26 cellular contexts compared by ENCODE assay signal in genomic region chr5:42309865-42310264, GRCh38.
DNase-seq lines count a peak whose midpoint lies in the region; ATAC-seq, FAIRE-seq and TF ChIP-seq lines count a peak whose summit lies in the region.
"Had no signal": no experiment of that assay in that cellular context is flagged by ENCODE, and none has a peak within 500 bp of the region (broad histone marks: within the 10 kb centered on the region; RNA-seq: fewer than 3 reads in every experiment).

No MANE protein-coding gene starts in this region.

- FAIRE-seq in GM12892 (lab: Jason Lieb, UNC): no peak
- FAIRE-seq: A204.1, D721Med, GM12878, GM18507, H1 had no signal

- intact Hi-C loops in MCF 10A (cut with micrococcal nuclease): no loop called here
- intact Hi-C loops in breast epithelium (cut with DNase I; ENCODE audit: low total_unique reads): no loop called here
- intact Hi-C loops in left ventricle myocardium superior (cut with micrococcal nuclease): no loop called here
- intact Hi-C loops in left ventricle myocardium inferior (cut with micrococcal nuclease): no loop called here
- intact Hi-C loops in aorta (cut with DNase I): no loop called here

- no peaks in the 10 kb centered on the region for H3K36me3 ChIP-seq in breast epithelium
- H3K36me3 ChIP-seq in left ventricle myocardium inferior: no peaks in the 10 kb centered on the region
- no peaks in the 10 kb centered on the region for H3K36me3 ChIP-seq in aorta (ENCODE audit: control insufficient read depth in 1 of 2, insufficient read depth in 2 of 2, low read length in 1 of 2)
- H3K36me3 ChIP-seq: BLaER1 had no signal

- no peaks in the 10 kb centered on the region for H3K27me3 ChIP-seq in breast epithelium
- H3K27me3 ChIP-seq in left ventricle myocardium inferior (ENCODE audit: low read depth): peaks cover 9% of the 10 kb centered on the region
- peaks cover 0 to 2% of the 10 kb centered on the region in 2 donors for H3K27me3 ChIP-seq in aorta (ENCODE audit: control insufficient read depth in 1 of 2, insufficient read depth in 2 of 2, low read length in 1 of 2)
- H3K27me3 ChIP-seq: BLaER1 had no signal

- POLR2A ChIA-PET in MCF 10A (lab: Yijun Ruan, JAX): interaction anchor here (0.7 kb wide), 1 partner anchor 261 kb away, joined by 3 read pairs; no protein-coding TSS in a partner anchor

- H3K4me1 Mint-ChIP-seq in MCF 10A (ENCODE audit: insufficient read depth, unreplicated experiment): no peaks in the 10 kb centered on the region
- H3K4me1 Mint-ChIP-seq: B cell; CD4-positive, CD25-positive, alpha-beta regulatory T cell had no signal

- no peak overlapping the region for H3K4me3 Mint-ChIP-seq in MCF 10A (ENCODE audit: unreplicated experiment)
- H3K4me3 Mint-ChIP-seq: B cell; CD4-positive, CD25-positive, alpha-beta regulatory T cell; CD8-positive, alpha-beta T cell had no signal

- H3K9me3 Mint-ChIP-seq in MCF 10A (ENCODE audit: unreplicated experiment): no peaks in the 10 kb centered on the region
- H3K9me3 Mint-ChIP-seq: CD8-positive, alpha-beta T cell had no signal

- CTCF ChIA-PET in MCF 10A (lab: Yijun Ruan, JAX): no interaction called here

- DNase-seq in MCF 10A (ENCODE audit: unreplicated experiment) (peak; percentile 4), breast epithelium (ENCODE audit: low spot score in 2 of 2) (no peak), left ventricle myocardium superior (no peak), left ventricle myocardium inferior (no peak), fibroblast of the aortic adventitia (ENCODE audit: low read depth) (peak; percentile 6), aorta (no peak), GM12892 (ENCODE audit: insufficient read length) (no peak)
- DNase-seq: CD4-positive, CD25-positive, alpha-beta regulatory T cell; CD8-positive, alpha-beta T cell; DMS 273 treated with DMSO at 0.1 percent for 48 hours; DMS79; EL; GDM1; GM23248; H7; HCEC 1CT had no signal

- no peak for TF ChIP-seq POLR2A in breast epithelium (IDR thresholded peaks at IDR 0.05)
- no peak for TF ChIP-seq POLR2A in GM12892 (IDR thresholded peaks at IDR 0.05; ENCODE audit: low read depth, low read length)

- BruUV-seq in MCF 10A (replicated peaks; lab: Mats Ljungman, UMichigan): no TSS peak

- H3K27me3 Mint-ChIP-seq in MCF 10A (ENCODE audit: insufficient read depth, unreplicated experiment): no peaks in the 10 kb centered on the region
- H3K27me3 Mint-ChIP-seq: B cell; CD4-positive, CD25-positive, alpha-beta regulatory T cell had no signal

- peak; percentile 56 for ATAC-seq in left ventricle myocardium superior
- ATAC-seq in aorta (ENCODE audit: low FRiP score): peak; percentile 60
- ATAC-seq in GM18909 (IDR thresholded peaks at IDR 0.05; ENCODE audit: poor library complexity, unreplicated experiment): no peak
- ATAC-seq: CD8-positive, alpha-beta T cell; GM12878 had no signal

- H3K36me3 Mint-ChIP-seq in MCF 10A (ENCODE audit: insufficient read depth, unreplicated experiment): no peaks in the 10 kb centered on the region
- H3K36me3 Mint-ChIP-seq: CD4-positive, CD25-positive, alpha-beta regulatory T cell; CD8-positive, alpha-beta T cell had no signal

- no peak overlapping the region for H3K27ac Mint-ChIP-seq in MCF 10A (ENCODE audit: low read depth, unreplicated experiment)
- H3K27ac Mint-ChIP-seq: B cell; CD4-positive, CD25-positive, alpha-beta regulatory T cell; CD8-positive, alpha-beta T cell had no signal

- no peaks in the 10 kb centered on the region for H3K9me3 ChIP-seq in breast epithelium
- no peaks in the 10 kb centered on the region for H3K9me3 ChIP-seq in left ventricle myocardium inferior (replicated peaks)
- no peaks in the 10 kb centered on the region for H3K9me3 ChIP-seq in aorta (ENCODE audit: control insufficient read depth, low read length)
- H3K9me3 ChIP-seq: BLaER1 had no signal

- H3K4me3 ChIP-seq in breast epithelium (no peak overlapping the region), left ventricle myocardium inferior (no peak overlapping the region), fibroblast of the aortic adventitia (ENCODE audit: low read depth, low read length) (no peak overlapping the region), aorta (ENCODE audit: low read length in 2 of 2) (no peak overlapping the region)
- H3K4me3 ChIP-seq: BLaER1, GM12878, GM23248 had no signal

- no peak overlapping the region for H3K27ac ChIP-seq in breast epithelium
- no peak overlapping the region for H3K27ac ChIP-seq in left ventricle myocardium inferior (replicated peaks)
- no peak overlapping the region for H3K27ac ChIP-seq in aorta (ENCODE audit: low read depth in 1 of 2, low read length in 2 of 2)
- H3K27ac ChIP-seq: 22Rv1, BLaER1, C4-2B, GM23248 had no signal

- H3K4me1 ChIP-seq in breast epithelium: no peaks in the 10 kb centered on the region
- no peaks in the 10 kb centered on the region for H3K4me1 ChIP-seq in left ventricle myocardium inferior
- no peaks in the 10 kb centered on the region for H3K4me1 ChIP-seq in aorta (ENCODE audit: control insufficient read depth in 1 of 2, insufficient read depth in 2 of 2, low read length in 2 of 2)
- H3K4me1 ChIP-seq: BLaER1 had no signal

- TF ChIP-seq CTCF in MCF 10A (IDR thresholded peaks at IDR 0.05; ENCODE audit: unreplicated experiment): no peak
- no peak for TF ChIP-seq CTCF in breast epithelium (IDR thresholded peaks at IDR 0.05)
- no peak for TF ChIP-seq CTCF in left ventricle myocardium inferior (IDR thresholded peaks at IDR 0.05; ENCODE audit: borderline replicate concordance)
- TF ChIP-seq CTCF in fibroblast of the aortic adventitia (IDR thresholded peaks at IDR 0.05; ENCODE audit: insufficient read depth, low read length): no peak

Comparison
In these comparisons a context has a peak if more than half of its experiments do, and no peak if none do; other contexts are left out.
1. DNase-seq: peak in MCF 10A (single experiment) and fibroblast of the aortic adventitia (single experiment); none in breast epithelium (0 of 2), left ventricle myocardium superior (single experiment), left ventricle myocardium inferior (single experiment), aorta (0 of 2) and GM12892 (single experiment).